8 cellular contexts compared by ENCODE assay signal in genomic region chr17:2711608-2712299, GRCh38. TPM values are rescaled to one million over a fixed set of nuclear protein-coding genes. Genes with fewer than 3 reads are reported as not detected.
DNase-seq lines count a peak whose midpoint lies in the region; ATAC-seq lines count a peak whose summit lies in the region.

TSS of gene CLUH (minus strand) at chr17:2711764. CDS start at chr17:2711661, 103 bp downstream.

- no peaks in the 10 kb centered on the region for H3K27me3 Mint-ChIP-seq in effector memory CD8-positive, alpha-beta T cell

- H2BK120ac ChIP-seq in mesenchymal stem cell (ENCODE audit: low read depth, low read length) = peak within 1 kb of the TSS; percentile 55

- H3K36me3 Mint-ChIP-seq in effector memory CD8-positive, alpha-beta T cell (ENCODE audit: insufficient read depth) = peaks cover 28% of the 10 kb centered on the region

- H3K27ac Mint-ChIP-seq in effector memory CD8-positive, alpha-beta T cell = peak within 1 kb of the TSS; percentile 73 to 87

- DNase-seq in COLO668 (lab: John Stamatoyannopoulos, UW; ENCODE audit: unreplicated experiment) (peak; percentile 94), HS-27A (ENCODE audit: low read depth) (peak; percentile 60), NOMO-1 treated with DMSO at 0.1 percent for 48 hours (lab: John Stamatoyannopoulos, UW; ENCODE audit: unreplicated experiment) (peak; percentile 95), mesenchymal stem cell (peak; percentile 97)
- DNase-seq in activated CD8-positive, alpha-beta memory T cell treated with anti-CD3 and anti-CD28 coated beads for 4 hours (ENCODE audit: low read depth in 2 of 2) = peak; percentile 94 to 95
- peak; percentile 90 to 95 (median 93) for DNase-seq in effector memory CD8-positive, alpha-beta T cell
- DNase-seq in stimulated activated CD8-positive, alpha-beta memory T cell treated with anti-CD3 and anti-CD28 coated beads, Interleukin-12 subunit alpha, Interleukin-12 subunit beta, amount 100 ng/mL, for 24 hours (ENCODE audit: extremely low read depth) = peak; percentile 94

- peak within 1 kb of the TSS; percentile 11 for H2AK5ac ChIP-seq in mesenchymal stem cell (ENCODE audit: low read length, severe bottlenecking)

- H3K79me1 ChIP-seq in mesenchymal stem cell (replicated peaks; ENCODE audit: low read length, poor library complexity, severe bottlenecking) = peaks cover 10% of the 10 kb centered on the region

- H4K8ac ChIP-seq in mesenchymal stem cell (ENCODE audit: low read length) = peak within 1 kb of the TSS; percentile 90

- H3K9me3 ChIP-seq in mesenchymal stem cell (ENCODE audit: control insufficient read depth, low read length) = no peaks in the 10 kb centered on the region

- H2BK15ac ChIP-seq in mesenchymal stem cell (ENCODE audit: low read depth, poor library complexity, severe bottlenecking) = no peak within 1 kb of the TSS

- peaks cover 34% of the 10 kb centered on the region in 2 donors for H3K4me1 Mint-ChIP-seq in effector memory CD8-positive, alpha-beta T cell (ENCODE audit: low read depth in 2 of 2)

- peak within 1 kb of the TSS in 1 of 2 experiments; percentile 93 for H3K14ac ChIP-seq in mesenchymal stem cell (ENCODE audit: low read length in 2 of 2)

- H3K23ac ChIP-seq in mesenchymal stem cell (ENCODE audit: low read length in 2 of 2) = peak within 1 kb of the TSS in 1 of 2 experiments; percentile 10

- H3K27ac ChIP-seq in mesenchymal stem cell (ENCODE audit: low read length, poor library complexity, severe bottlenecking) = peak within 1 kb of the TSS; percentile 33

- peak within 1 kb of the TSS; percentile 100 for H2AFZ ChIP-seq in mesenchymal stem cell (ENCODE audit: low read depth, low read length)

- H2BK5ac ChIP-seq in mesenchymal stem cell (ENCODE audit: low read depth, low read length, poor library complexity, severe bottlenecking) = no peak within 1 kb of the TSS

- peak within 1 kb of the TSS; percentile 74 to 94 for H3K18ac ChIP-seq in mesenchymal stem cell (ENCODE audit: low read depth in 1 of 2, low read length in 2 of 2)

- 11% methylated on average over 60 of the region's 76 CpGs for WGBS in mesenchymal stem cell

- H2BK12ac ChIP-seq in mesenchymal stem cell (ENCODE audit: low read length in 2 of 2) = peak within 1 kb of the TSS in 1 of 2 experiments; percentile 70

- peak within 1 kb of the TSS; percentile 96 for H3K4me2 ChIP-seq in mesenchymal stem cell (ENCODE audit: low read length, poor library complexity, severe bottlenecking)

- H3K27me3 ChIP-seq in mesenchymal stem cell (ENCODE audit: control insufficient read depth in 1 of 2, insufficient read depth in 1 of 2, low read length in 2 of 2) = no peaks in the 10 kb centered on the region

- H3K9me3 Mint-ChIP-seq in effector memory CD8-positive, alpha-beta T cell = no peaks in the 10 kb centered on the region

- ATAC-seq in GM19467 (IDR thresholded peaks at IDR 0.05; ENCODE audit: unreplicated experiment) = peak; percentile 66
- peak; percentile 87 for ATAC-seq in effector memory CD8-positive, alpha-beta T cell (replicated peaks)

- peaks cover 50% of the 10 kb centered on the region for H3K4me1 ChIP-seq in mesenchymal stem cell (ENCODE audit: control insufficient read depth, insufficient read depth, low read depth, low read length)

- peak within 1 kb of the TSS; percentile 39 to 95 for H3K4ac ChIP-seq in mesenchymal stem cell (ENCODE audit: low read depth in 1 of 2, low read length in 2 of 2)

- H3K9ac ChIP-seq in mesenchymal stem cell (ENCODE audit: low read length) = peak within 1 kb of the TSS; percentile 87

- H4K91ac ChIP-seq in mesenchymal stem cell (ENCODE audit: low read length) = peak within 1 kb of the TSS; percentile 84

- peak within 1 kb of the TSS; percentile 87 to 93 for H3K4me3 ChIP-seq in mesenchymal stem cell (ENCODE audit: insufficient read depth in 1 of 2, low read depth in 1 of 2, low read length in 2 of 2)

- H3K36me3 ChIP-seq in mesenchymal stem cell (ENCODE audit: control insufficient read depth in 1 of 2, insufficient read depth in 2 of 2, low read depth in 1 of 2, low read length in 2 of 2) = peaks cover 0 to 3% of the 10 kb centered on the region in 2 experiments

- peak within 1 kb of the TSS; percentile 84 to 91 for H3K4me3 Mint-ChIP-seq in effector memory CD8-positive, alpha-beta T cell

RNA-seq across cellular contexts. Expression of gene CLUH, which starts in this region (rescaled TPM):
- 20.4 TPM for polyA plus RNA-seq in mesenchymal stem cell (2013, experiment 1 of 2)
- 19.2 TPM for polyA plus RNA-seq in mesenchymal stem cell (2013, experiment 2 of 2)

Comparison
In these comparisons a context has a peak if more than half of its experiments do, and no peak if none do; other contexts are left out.
1. Peak in every context shown above with its lines: DNase-seq, ATAC-seq, H3K4me3 ChIP-seq and H3K27ac ChIP-seq.